8 cellular contexts compared by ENCODE assay signal in the genomic region with DNA sequence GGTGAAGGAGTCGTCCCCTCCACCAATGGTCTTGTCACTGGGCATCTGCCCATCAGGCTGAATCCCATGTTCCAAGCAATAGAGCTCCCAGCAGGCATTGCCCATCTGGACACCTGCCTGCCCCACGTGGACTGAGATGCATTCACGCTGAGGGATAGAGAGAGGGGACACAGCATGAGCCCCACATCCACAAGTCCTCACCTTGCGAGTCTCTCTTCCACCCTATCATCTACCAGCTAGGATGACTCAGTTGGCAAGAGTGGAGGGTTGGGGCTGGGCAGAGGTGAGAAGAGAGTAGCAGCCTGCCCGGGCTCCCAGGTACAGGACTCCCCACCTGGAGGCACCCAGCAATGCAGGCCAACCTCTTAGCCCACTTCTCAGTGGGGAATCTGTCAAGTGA. TPM values are rescaled to one million over a fixed set of nuclear protein-coding genes. Genes with fewer than 3 reads are reported as not detected.
DNase-seq lines count a peak whose midpoint lies in the region; ATAC-seq and TF ChIP-seq lines count a peak whose summit lies in the region.

No MANE protein-coding gene starts in this region.

- ATAC-seq in WTC11 (no peak), GM18868 (IDR thresholded peaks at IDR 0.05; ENCODE audit: unreplicated experiment) (no peak), HG02798 (IDR thresholded peaks at IDR 0.05; ENCODE audit: poor library complexity, unreplicated experiment) (no peak)

- no peaks in the 10 kb centered on the region for H3K79me2 ChIP-seq in smooth muscle cell (ENCODE audit: low read depth)

- H3K4me2 ChIP-seq in smooth muscle cell, result peak overlapping the region; percentile 29

- H3K4me1 Mint-ChIP-seq in WTC11 (peaks cover 25% of the 10 kb centered on the region), mesothelial cell of epicardium (peaks cover 28% of the 10 kb centered on the region)

- H3K4me1 ChIP-seq in HEK293 (ENCODE audit: control insufficient read depth, insufficient read depth, low read length), result peaks cover 4% of the 10 kb centered on the region; the same call in 1 of the 2 replicates
- peaks cover 21% of the 10 kb centered on the region for H3K4me1 ChIP-seq in endocrine pancreas (ENCODE audit: control insufficient read depth, insufficient read depth, low read length)
- H3K4me1 ChIP-seq in smooth muscle cell (ENCODE audit: low read depth), result peaks cover 20% of the 10 kb centered on the region

- H3K9me3 ChIP-seq in HEK293 (ENCODE audit: control insufficient read depth, insufficient read depth, low read depth, low read length) (no peaks in the 10 kb centered on the region), endocrine pancreas (ENCODE audit: control insufficient read depth, low read length) (no peaks in the 10 kb centered on the region), smooth muscle cell (replicated peaks; ENCODE audit: low read depth) (no peaks in the 10 kb centered on the region)

- H3K4me3 ChIP-seq in HEK293 (ENCODE audit: low read depth, low read length), result no peak overlapping the region
- peak overlapping the region; percentile 33 for H3K4me3 ChIP-seq in endocrine pancreas (ENCODE audit: control insufficient read depth, insufficient read depth, low read length)
- no peak overlapping the region for H3K4me3 ChIP-seq in smooth muscle cell

- H3K4me3 Mint-ChIP-seq in WTC11 (peak overlapping the region; percentile 79), mesothelial cell of epicardium (no peak overlapping the region)

- H3K27me3 ChIP-seq in endocrine pancreas (ENCODE audit: control insufficient read depth, insufficient read depth, low read length) (no peaks in the 10 kb centered on the region), smooth muscle cell (ENCODE audit: low read depth) (peaks cover 54% of the 10 kb centered on the region)

- no peak overlapping the region for H2AFZ ChIP-seq in smooth muscle cell (ENCODE audit: low read depth)

- 68% methylated on average over 5 of the region's 5 CpGs for WGBS in smooth muscle cell (ENCODE audit: low lambda C conversion rate)

- CTCF ChIA-PET in HEK293 (lab: Yijun Ruan, JAX), result interaction anchor here (0.6 to 6.2 kb wide), 6 partner anchors 22 to 94 kb away, joined by 3 to 83 read pairs (median 5); a partner anchor contains a TSS
- CTCF ChIA-PET in WTC11 (lab: Charles Lee), result interaction anchor here (0.8 to 4.7 kb wide), 5 partner anchors 25 to 81 kb away, joined by 3 to 33 read pairs (median 6); a partner anchor contains a TSS

- POLR2A ChIA-PET in HEK293 (lab: Yijun Ruan, JAX) (interaction anchor here (0.6 to 2.1 kb wide), 4 partner anchors 13 to 46 kb away, joined by 3 to 5 read pairs (median 4); a partner anchor contains a TSS), WTC11 (lab: Charles Lee) (interaction anchor here (1.4 to 2.5 kb wide), 4 partner anchors 27 to 76 kb away, joined by 3 to 15 read pairs (median 8); a partner anchor contains a TSS)

- H3K36me3 Mint-ChIP-seq in WTC11 (peaks cover 19% of the 10 kb centered on the region; the same call in 1 of the 2 replicates), mesothelial cell of epicardium (no peaks in the 10 kb centered on the region)

- peaks cover 0 to 26% of the 10 kb centered on the region in 2 experiments; a peak in 1 of 3 replicates for H3K36me3 ChIP-seq in HEK293 (ENCODE audit: control insufficient read depth in 2 of 2, insufficient read depth in 1 of 2, low read length in 2 of 2)
- no peaks in the 10 kb centered on the region for H3K36me3 ChIP-seq in endocrine pancreas (ENCODE audit: control insufficient read depth, insufficient read depth, low read length)
- no peaks in the 10 kb centered on the region for H3K36me3 ChIP-seq in smooth muscle cell (ENCODE audit: low read depth)

- DNase-seq in WTC11 (ENCODE audit: low spot score) (no peak), smooth muscle cell (lab: John Stamatoyannopoulos, UW; ENCODE audit: unreplicated experiment) (no peak), mesothelial cell of epicardium (ENCODE audit: low spot score in 2 of 2, unreplicated experiment in 2 of 2) (no peak), GM10266 (ENCODE audit: extremely low spot score) (no peak)

- H4K20me1 ChIP-seq in smooth muscle cell (ENCODE audit: low read depth), result no peaks in the 10 kb centered on the region

- H3K27me3 Mint-ChIP-seq in WTC11 (ENCODE audit: low read depth) (peaks cover 57% of the 10 kb centered on the region), mesothelial cell of epicardium (ENCODE audit: low read depth) (peaks cover 66% of the 10 kb centered on the region)

- H3K27ac Mint-ChIP-seq in WTC11 (no peak overlapping the region), mesothelial cell of epicardium (no peak overlapping the region)

- H3K9me3 Mint-ChIP-seq in WTC11 (no peaks in the 10 kb centered on the region), mesothelial cell of epicardium (no peaks in the 10 kb centered on the region)

- TF ChIP-seq CTCF in HEK293 (tag by site-specific recombination; IDR thresholded peaks at IDR 0.05) (no peak), WTC11 (IDR thresholded peaks at IDR 0.05) (no peak), smooth muscle cell (IDR thresholded peaks at IDR 0.05; ENCODE audit: borderline replicate concordance, insufficient read depth, poor library complexity, severe bottlenecking) (no peak), mesothelial cell of epicardium (IDR thresholded peaks at IDR 0.05; ENCODE audit: unreplicated experiment) (no peak), GM10266 (IDR thresholded peaks at IDR 0.05; ENCODE audit: control insufficient read depth, insufficient read depth, low read depth, missing control alignments) (no peak)

- H3K9ac ChIP-seq in endocrine pancreas (ENCODE audit: control insufficient read depth, insufficient read depth, low read length) (no peak overlapping the region), smooth muscle cell (ENCODE audit: low read depth) (no peak overlapping the region)

- H3F3A ChIP-seq in smooth muscle cell (ENCODE audit: low read depth), result peaks cover 17% of the 10 kb centered on the region

- H3K27ac ChIP-seq in HEK293 (ENCODE audit: extremely low read depth, low read depth, low read length), result no peak overlapping the region
- H3K27ac ChIP-seq in smooth muscle cell (ENCODE audit: low read depth), result no peak overlapping the region

TF ChIP-seq in HEK293, 187 proteins besides CTCF, POLR2A, EP300 and RAD21:
- TF ChIP-seq ZIC2 (tag by site-specific recombination; IDR thresholded peaks at IDR 0.05) (peak; percentile 71), SP2 (tag by site-specific recombination; IDR thresholded peaks at IDR 0.05) (no peak)

TF ChIP-seq in WTC11, 78 proteins besides CTCF, POLR2A, EP300 and RAD21 (continues in another document):
- TF ChIP-seq NR3C1 (CRISPR knock-in tag; conservative IDR thresholded peaks at IDR 0.05; ENCODE audit: low read depth) (no peak), NFE2L1 (CRISPR knock-in tag; IDR thresholded peaks at IDR 0.05) (no peak), ZNF263 (CRISPR knock-in tag; IDR thresholded peaks at IDR 0.05; ENCODE audit: low read depth) (no peak)
- TF ChIP-seq, protein P1, sequence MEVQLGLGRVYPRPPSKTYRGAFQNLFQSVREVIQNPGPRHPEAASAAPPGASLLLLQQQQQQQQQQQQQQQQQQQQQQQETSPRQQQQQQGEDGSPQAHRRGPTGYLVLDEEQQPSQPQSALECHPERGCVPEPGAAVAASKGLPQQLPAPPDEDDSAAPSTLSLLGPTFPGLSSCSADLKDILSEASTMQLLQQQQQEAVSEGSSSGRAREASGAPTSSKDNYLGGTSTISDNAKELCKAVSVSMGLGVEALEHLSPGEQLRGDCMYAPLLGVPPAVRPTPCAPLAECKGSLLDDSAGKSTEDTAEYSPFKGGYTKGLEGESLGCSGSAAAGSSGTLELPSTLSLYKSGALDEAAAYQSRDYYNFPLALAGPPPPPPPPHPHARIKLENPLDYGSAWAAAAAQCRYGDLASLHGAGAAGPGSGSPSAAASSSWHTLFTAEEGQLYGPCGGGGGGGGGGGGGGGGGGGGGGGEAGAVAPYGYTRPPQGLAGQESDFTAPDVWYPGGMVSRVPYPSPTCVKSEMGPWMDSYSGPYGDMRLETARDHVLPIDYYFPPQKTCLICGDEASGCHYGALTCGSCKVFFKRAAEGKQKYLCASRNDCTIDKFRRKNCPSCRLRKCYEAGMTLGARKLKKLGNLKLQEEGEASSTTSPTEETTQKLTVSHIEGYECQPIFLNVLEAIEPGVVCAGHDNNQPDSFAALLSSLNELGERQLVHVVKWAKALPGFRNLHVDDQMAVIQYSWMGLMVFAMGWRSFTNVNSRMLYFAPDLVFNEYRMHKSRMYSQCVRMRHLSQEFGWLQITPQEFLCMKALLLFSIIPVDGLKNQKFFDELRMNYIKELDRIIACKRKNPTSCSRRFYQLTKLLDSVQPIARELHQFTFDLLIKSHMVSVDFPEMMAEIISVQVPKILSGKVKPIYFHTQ (CRISPR knock-in tag; IDR thresholded peaks at IDR 0.05), result no peak
- TF ChIP-seq, protein P2, sequence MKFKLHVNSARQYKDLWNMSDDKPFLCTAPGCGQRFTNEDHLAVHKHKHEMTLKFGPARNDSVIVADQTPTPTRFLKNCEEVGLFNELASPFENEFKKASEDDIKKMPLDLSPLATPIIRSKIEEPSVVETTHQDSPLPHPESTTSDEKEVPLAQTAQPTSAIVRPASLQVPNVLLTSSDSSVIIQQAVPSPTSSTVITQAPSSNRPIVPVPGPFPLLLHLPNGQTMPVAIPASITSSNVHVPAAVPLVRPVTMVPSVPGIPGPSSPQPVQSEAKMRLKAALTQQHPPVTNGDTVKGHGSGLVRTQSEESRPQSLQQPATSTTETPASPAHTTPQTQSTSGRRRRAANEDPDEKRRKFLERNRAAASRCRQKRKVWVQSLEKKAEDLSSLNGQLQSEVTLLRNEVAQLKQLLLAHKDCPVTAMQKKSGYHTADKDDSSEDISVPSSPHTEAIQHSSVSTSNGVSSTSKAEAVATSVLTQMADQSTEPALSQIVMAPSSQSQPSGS (CRISPR knock-in tag; IDR thresholded peaks at IDR 0.05; ENCODE audit: borderline replicate concordance, low read depth), result no peak

RNA-seq across cellular contexts. Expression of a gene that starts 1.0 kb away (rescaled TPM):
- total RNA-seq in WTC11 (2021), result 0.20 TPM in 1 of 3 replicates, not detected in the others
- total RNA-seq in smooth muscle cell, result not detected in 2 replicates
- polyA plus RNA-seq in smooth muscle cell, result not detected in 2 replicates
- not detected in 3 replicates for total RNA-seq in mesothelial cell of epicardium

RNA-seq across cellular contexts. Expression of a gene that starts 1.6 kb away (rescaled TPM):
- total RNA-seq in WTC11 (2021) (40.8 to 58.7 TPM (median 52.3 TPM) in 3 replicates), smooth muscle cell (44.0 and 53.2 TPM in 2 replicates), mesothelial cell of epicardium (0.47 to 1.1 TPM (median 0.63 TPM) in 3 replicates)
- polyA plus RNA-seq in smooth muscle cell, result 29.4 and 86.5 TPM in 2 replicates

RNA-seq across cellular contexts. Expression of a gene that starts 6.8 kb away (rescaled TPM):
- total RNA-seq in WTC11 (2021), result 27.4 to 28.8 TPM (median 27.5 TPM) in 3 replicates
- total RNA-seq in smooth muscle cell, result 15.2 and 17.8 TPM in 2 replicates
- polyA plus RNA-seq in smooth muscle cell, result 8.8 and 9.6 TPM in 2 replicates
- 28.0 to 31.2 TPM (median 29.0 TPM) in 3 replicates for total RNA-seq in mesothelial cell of epicardium

RNA-seq across cellular contexts. Expression of a gene that starts 6.8 kb away (rescaled TPM):
- total RNA-seq in WTC11 (2021), result 5.2 to 6.4 TPM (median 6.1 TPM) in 3 replicates
- total RNA-seq in smooth muscle cell, result 4.2 and 26.4 TPM in 2 replicates
- polyA plus RNA-seq in smooth muscle cell, result 2.8 and 4.1 TPM in 2 replicates
- 9.6 to 11.6 TPM (median 9.9 TPM) in 3 replicates for total RNA-seq in mesothelial cell of epicardium

RNA-seq across cellular contexts. Expression of a gene that starts 22.5 kb away (rescaled TPM):
- 56.9 to 70.4 TPM (median 58.0 TPM) in 3 replicates for total RNA-seq in WTC11 (2021)
- 35.1 and 52.6 TPM in 2 replicates for total RNA-seq in smooth muscle cell
- 31.7 and 60.5 TPM in 2 replicates for polyA plus RNA-seq in smooth muscle cell
- 58.3 to 65.3 TPM (median 59.6 TPM) in 3 replicates for total RNA-seq in mesothelial cell of epicardium

Comparison
In these comparisons a context has a peak if more than half of its experiments do, and no peak if none do; other contexts are left out.
1. RNA of a gene that starts 1.6 kb away (total RNA-seq): 44.0 to 53.2 TPM in smooth muscle cell and 40.8 to 58.7 TPM in WTC11; 0.47 to 1.1 TPM in mesothelial cell of epicardium; every median in the first group is over 10 times any median in the second.